Comparison of ENCODE assay signal across 10 cellular contexts in the genomic region with DNA sequence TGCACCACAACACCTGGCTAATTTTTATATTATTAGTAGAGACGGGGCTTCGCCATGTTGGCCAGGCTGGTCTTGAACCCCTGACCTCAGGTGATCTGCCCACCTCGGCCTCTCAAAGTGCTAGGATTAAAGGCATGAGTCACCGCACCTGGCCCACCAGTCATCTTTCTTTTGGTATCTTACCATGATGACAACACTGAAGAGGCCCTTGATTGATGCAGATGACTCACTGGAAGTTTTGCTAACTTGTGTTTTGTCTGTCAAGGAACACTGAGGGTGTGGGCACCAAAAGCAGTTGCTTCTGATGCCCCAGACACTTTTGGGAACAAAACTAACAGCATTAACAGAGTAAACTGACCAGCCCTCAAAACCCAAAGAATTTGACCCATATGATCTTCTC.
DNase-seq lines count a peak whose midpoint lies in the region; ATAC-seq, FAIRE-seq and TF ChIP-seq lines count a peak whose summit lies in the region.
"Had no signal": no experiment of that assay in that cellular context is flagged by ENCODE, and none has a peak within 500 bp of the region (broad histone marks: within the 10 kb centered on the region; RNA-seq: fewer than 3 reads in every experiment).

No MANE protein-coding gene starts in this region.

- H3K4me1 Mint-ChIP-seq in astrocyte (ENCODE audit: low read depth, unreplicated experiment) = peaks cover 39% of the 10 kb centered on the region

- no peaks in the 10 kb centered on the region for H3K27me3 ChIP-seq in astrocyte (ENCODE audit: insufficient read depth, low read length)
- no peaks in the 10 kb centered on the region for H3K27me3 ChIP-seq in gastrocnemius medialis
- H3K27me3 ChIP-seq: vagina had no signal

- no peaks in the 10 kb centered on the region for H3K9me3 Mint-ChIP-seq in astrocyte (ENCODE audit: unreplicated experiment)

- H3K4me2 ChIP-seq in astrocyte (ENCODE audit: low read length) = no peak overlapping the region

- H3K27ac ChIP-seq in astrocyte (ENCODE audit: low read depth, low read length) (no peak overlapping the region), gastrocnemius medialis (peak overlapping the region; percentile 65 to 91 (median 68))
- H3K27ac ChIP-seq: vagina had no signal

- no peak for FAIRE-seq in astrocyte (lab: Jason Lieb, UNC)
- FAIRE-seq: H1 had no signal

- H3K9me3 ChIP-seq in astrocyte (ENCODE audit: insufficient read depth, low read depth, low read length) = no peaks in the 10 kb centered on the region
- H3K9me3 ChIP-seq in gastrocnemius medialis = no peaks in the 10 kb centered on the region
- H3K9me3 ChIP-seq: vagina had no signal

- peaks cover 13% of the 10 kb centered on the region for H3K79me2 ChIP-seq in astrocyte (ENCODE audit: insufficient read depth, low read length)

- no peak overlapping the region for H3K4me3 Mint-ChIP-seq in astrocyte (ENCODE audit: unreplicated experiment)

- H3K4me1 ChIP-seq in astrocyte (ENCODE audit: insufficient read depth, low read length) = peaks cover 9% of the 10 kb centered on the region
- H3K4me1 ChIP-seq in gastrocnemius medialis = peaks cover 36 to 69% of the 10 kb centered on the region in 2 donors

- H3K36me3 ChIP-seq in astrocyte (ENCODE audit: insufficient read depth, low read length) (no peaks in the 10 kb centered on the region), gastrocnemius medialis (no peaks in the 10 kb centered on the region)
- H3K36me3 ChIP-seq: vagina had no signal

- in situ Hi-C loops in gastrocnemius medialis (cut with MboI; ENCODE audit: low sequenced_read_pairs in 4 of 4) = no loop called here

- peaks cover 2% of the 10 kb centered on the region for H3K36me3 Mint-ChIP-seq in astrocyte (ENCODE audit: low read depth, unreplicated experiment)

- peak overlapping the region; percentile 35 for H3K27ac Mint-ChIP-seq in astrocyte (ENCODE audit: unreplicated experiment)

- H3K4me3 ChIP-seq in astrocyte (ENCODE audit: insufficient read depth, low read depth, low read length) (no peak overlapping the region), gastrocnemius medialis (no peak overlapping the region)
- H3K4me3 ChIP-seq: vagina had no signal

- H3K9ac ChIP-seq in astrocyte (ENCODE audit: low read length) = no peak overlapping the region

- no peak overlapping the region for H2AFZ ChIP-seq in astrocyte (ENCODE audit: low read depth, low read length)

- intact Hi-C loops in gastrocnemius medialis (cut with DNase I; ENCODE audit: low total_unique reads) = loop anchor here (10.0 kb wide), 1 partner anchor 64 kb away; no protein-coding TSS in a partner anchor

- no peak for TF ChIP-seq CTCF in astrocyte (IDR thresholded peaks at IDR 0.05; ENCODE audit: insufficient read depth, low read depth, low read length)
- TF ChIP-seq CTCF in gastrocnemius medialis (IDR thresholded peaks at IDR 0.05 in 4 of 5, conservative IDR thresholded peaks at IDR 0.05 in 1 of 5) = no peak

- peak; percentile 84 to 89 for ATAC-seq in gastrocnemius medialis
- no peak for ATAC-seq in GM18511 (IDR thresholded peaks at IDR 0.05; ENCODE audit: unreplicated experiment)
- no peak for ATAC-seq in HG03521 (IDR thresholded peaks at IDR 0.05; ENCODE audit: unreplicated experiment)

- DNase-seq in ELR (ENCODE audit: low read depth) (peak; percentile 47), M059J (ENCODE audit: low read depth) (peak; percentile 75), astrocyte (ENCODE audit: low read depth) (peak; percentile 43), gastrocnemius medialis (peak; percentile 40 to 60), NCI-H187 treated with DMSO at 0.1 percent for 48 hours (lab: John Stamatoyannopoulos, UW) (no peak)
- DNase-seq: T-helper 9 cell had no signal

- H4K20me1 ChIP-seq in astrocyte (ENCODE audit: insufficient read depth, low read length) = peaks cover 29% of the 10 kb centered on the region

- no peaks in the 10 kb centered on the region for H3K27me3 Mint-ChIP-seq in astrocyte (ENCODE audit: low read depth, unreplicated experiment)

- TF ChIP-seq POLR2A in gastrocnemius medialis (IDR thresholded peaks at IDR 0.05) = no peak

Comparison
In these comparisons a context has a peak if more than half of its experiments do, and no peak if none do; other contexts are left out.
1. ATAC-seq: peak in gastrocnemius medialis (2 of 2); none in GM18511 (single experiment) and HG03521 (single experiment).